ENCODE assay signal across 23 cellular contexts in genomic region chr6:139054001-139054400, GRCh38.
"Had no signal": no experiment of that assay in that cellular context is flagged by ENCODE, and none has a peak within 500 bp of the region (broad histone marks: within the 10 kb centered on the region; RNA-seq: fewer than 3 reads in every experiment).

No MANE protein-coding gene starts in this region.

- DNase-seq: colonic mucosa; cortex of kidney; dermis blood vessel endothelial cell; effector CD4-positive, alpha-beta T cell; effector CD8-positive, alpha-beta T cell; effector memory CD4-positive, alpha-beta T cell; effector memory CD8-positive, alpha-beta T cell; endodermal cell; erythroblast; esophagus squamous epithelium; foreskin keratinocyte; foreskin melanocyte; gastrocnemius medialis; glutamatergic neuron; head of caudate nucleus; heart left ventricle; heart right ventricle had no signal

- H3K4me3 ChIP-seq: colonic mucosa, coronary artery, dorsolateral prefrontal cortex, esophagus muscularis mucosa, esophagus squamous epithelium, gastrocnemius medialis, gastroesophageal sphincter, heart left ventricle, heart right ventricle had no signal

- H3K27ac ChIP-seq: colonic mucosa, coronary artery, epithelial cell of prostate, esophagus muscularis mucosa, esophagus squamous epithelium, foreskin keratinocyte, gastrocnemius medialis, gastroesophageal sphincter, heart left ventricle, heart right ventricle had no signal

- ATAC-seq: effector memory CD8-positive, alpha-beta T cell; esophagus mucosa; foreskin keratinocyte; gastrocnemius medialis; gastroesophageal sphincter; heart left ventricle; heart right ventricle had no signal

- H3K9me3 ChIP-seq: colonic mucosa, esophagus muscularis mucosa, esophagus squamous epithelium, gastrocnemius medialis, gastroesophageal sphincter, heart left ventricle, heart right ventricle had no signal

- H3K4me1 ChIP-seq: colonic mucosa, gastrocnemius medialis, gastroesophageal sphincter had no signal

- H3K27me3 ChIP-seq: colonic mucosa, dorsolateral prefrontal cortex, esophagus muscularis mucosa, esophagus squamous epithelium, foreskin keratinocyte, gastrocnemius medialis, gastroesophageal sphincter, heart left ventricle, heart right ventricle had no signal
